In the genomic region with DNA sequence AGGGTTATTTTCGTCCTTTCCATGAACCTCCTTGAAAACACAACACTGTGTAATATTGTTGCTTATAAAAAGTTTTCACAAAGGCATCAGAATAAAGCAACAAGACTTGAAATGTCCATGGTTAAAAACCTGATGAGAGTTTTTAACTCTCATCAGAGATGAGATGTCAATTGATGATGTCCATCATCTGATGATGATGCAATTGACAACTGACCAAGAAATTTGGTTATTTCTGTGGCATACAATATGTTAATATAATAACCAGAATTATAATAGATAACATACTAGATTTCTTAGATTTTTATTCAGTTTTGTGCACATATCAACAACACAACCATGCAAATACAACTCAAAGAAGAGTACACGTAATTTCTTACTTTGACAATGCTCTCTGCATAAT, we compare ENCODE assay signal across 25 cellular contexts.
"Had no signal": no experiment of that assay in that cellular context is flagged by ENCODE, and none has a peak within 500 bp of the region (broad histone marks: within the 10 kb centered on the region; RNA-seq: fewer than 3 reads in every experiment).

No MANE protein-coding gene starts in this region.

- H3K36me3 ChIP-seq: colonic mucosa, esophagus muscularis mucosa, esophagus squamous epithelium, gastrocnemius medialis, gastroesophageal sphincter, heart left ventricle, heart right ventricle had no signal

- H3K4me3 ChIP-seq: colonic mucosa, coronary artery, dorsolateral prefrontal cortex, esophagus muscularis mucosa, esophagus squamous epithelium, gastrocnemius medialis, gastroesophageal sphincter, heart left ventricle, heart right ventricle had no signal

- DNase-seq: colonic mucosa; cortex of kidney; dermis blood vessel endothelial cell; dorsolateral prefrontal cortex; effector CD4-positive, alpha-beta T cell; effector CD8-positive, alpha-beta T cell; effector memory CD4-positive, alpha-beta T cell; effector memory CD8-positive, alpha-beta T cell; endodermal cell; erythroblast; esophagus squamous epithelium; foreskin fibroblast; foreskin keratinocyte; foreskin melanocyte; gastrocnemius medialis; glutamatergic neuron; head of caudate nucleus; heart left ventricle; heart right ventricle had no signal

- ATAC-seq: effector memory CD8-positive, alpha-beta T cell; esophagus mucosa; foreskin keratinocyte; gastrocnemius medialis; gastroesophageal sphincter; heart left ventricle; heart right ventricle had no signal

- H3K27ac ChIP-seq: colonic mucosa, coronary artery, dorsolateral prefrontal cortex, epithelial cell of prostate, esophagus muscularis mucosa, esophagus squamous epithelium, foreskin keratinocyte, gastrocnemius medialis, gastroesophageal sphincter, heart left ventricle, heart right ventricle had no signal

- H3K9me3 ChIP-seq: colonic mucosa, esophagus muscularis mucosa, esophagus squamous epithelium, gastrocnemius medialis, gastroesophageal sphincter, heart left ventricle, heart right ventricle had no signal

- H3K27me3 ChIP-seq: colonic mucosa, esophagus muscularis mucosa, esophagus squamous epithelium, foreskin keratinocyte, gastrocnemius medialis, gastroesophageal sphincter, heart left ventricle, heart right ventricle had no signal

- H3K4me1 ChIP-seq: colonic mucosa, esophagus muscularis mucosa, esophagus squamous epithelium, foreskin keratinocyte, gastrocnemius medialis, gastroesophageal sphincter, heart left ventricle, heart right ventricle had no signal

- FAIRE-seq: endometrium had no signal
